14 cellular contexts compared by ENCODE assay signal in genomic region chr11:78251083-78251699, GRCh38.
A peak's percentile ranks its signal among the peaks of the same experiment; 100 is the strongest.
DNase-seq lines count a peak whose midpoint lies in the region; ATAC-seq and TF ChIP-seq lines count a peak whose summit lies in the region.
"Had no signal": no experiment of that assay in that cellular context is flagged by ENCODE, and none has a peak within 500 bp of the region (broad histone marks: within the 10 kb centered on the region; RNA-seq: fewer than 3 reads in every experiment).

No MANE protein-coding gene starts in this region.

- no peak overlapping the region for H3K9ac ChIP-seq in mucosa of rectum (ENCODE audit: low read depth in 1 of 2, low read length in 2 of 2)

- H3K36me3 ChIP-seq in mucosa of rectum (ENCODE audit: control insufficient read depth in 2 of 2, insufficient read depth in 2 of 2, low read length in 2 of 2) = peaks cover 4 to 14% of the 10 kb centered on the region in 2 donors

- peak; percentile 65 for ATAC-seq in Right ventricle myocardium inferior

- H3K4me1 ChIP-seq in mucosa of rectum (ENCODE audit: control insufficient read depth in 2 of 2, insufficient read depth in 2 of 2, low read length in 2 of 2) = peaks cover 4 to 12% of the 10 kb centered on the region in 2 donors

- no peak for TF ChIP-seq CTCF in fibroblast of pulmonary artery (IDR thresholded peaks at IDR 0.05; ENCODE audit: low read length, missing control alignments)

- H3K9me3 ChIP-seq in mucosa of rectum (ENCODE audit: control insufficient read depth in 2 of 2, low read length in 2 of 2) = no peaks in the 10 kb centered on the region
- H3K9me3 ChIP-seq: right lobe of liver, SJCRH30 had no signal

- peak overlapping the region; percentile 6 to 13 for H3K27ac ChIP-seq in mucosa of rectum (ENCODE audit: low read depth in 2 of 2, low read length in 2 of 2)
- H3K27ac ChIP-seq: 22Rv1, right lobe of liver, SJCRH30 had no signal

- intact Hi-C loops in Right ventricle myocardium inferior (cut with DNase I) (no loop called here), cardiac septum (cut with DNase I) (no loop called here), head of caudate nucleus (cut with DNase I) (no loop called here)

- H3K27me3 ChIP-seq in mucosa of rectum (ENCODE audit: control insufficient read depth in 2 of 2, insufficient read depth in 2 of 2, low read length in 2 of 2) = no peaks in the 10 kb centered on the region
- H3K27me3 ChIP-seq: right lobe of liver, SJCRH30 had no signal

- H3K4me3 ChIP-seq in fibroblast of pulmonary artery (replicated peaks; ENCODE audit: low read depth, low read length) (no peak overlapping the region), mucosa of rectum (ENCODE audit: low read length in 2 of 2) (no peak overlapping the region)
- H3K4me3 ChIP-seq: right lobe of liver, SJCRH30 had no signal

- no peak for DNase-seq in Right ventricle myocardium inferior (ENCODE audit: missing footprints)
- no peak for DNase-seq in cardiac septum (ENCODE audit: low spot score)
- peak; percentile 83 for DNase-seq in fibroblast of pulmonary artery (ENCODE audit: low read depth)
- no peak for DNase-seq in head of caudate nucleus
- DNase-seq in NCI-H187 treated with DMSO at 0.1 percent for 48 hours (lab: John Stamatoyannopoulos, UW) = no peak
- no peak for DNase-seq in NCI-H2029 (lab: John Stamatoyannopoulos, UW)
- DNase-seq in DMS114 treated with DMSO at 0.1 percent for 48 hours (lab: John Stamatoyannopoulos, UW; ENCODE audit: unreplicated experiment) = no peak
- DNase-seq: activated CD4-positive, alpha-beta memory T cell treated with anti-CD3 and anti-CD28 coated beads for 36 hours; central memory CD4-positive, alpha-beta T cell; MM.1S; right lobe of liver; SJCRH30 had no signal
